ENCODE assay signal across 10 cellular contexts in genomic region chr3:42023380-42023779, GRCh38.
DNase-seq lines count a peak whose midpoint lies in the region; ATAC-seq lines count a peak whose summit lies in the region.
"Had no signal": no experiment of that assay in that cellular context is flagged by ENCODE, and none has a peak within 500 bp of the region (broad histone marks: within the 10 kb centered on the region; RNA-seq: fewer than 3 reads in every experiment).

No MANE protein-coding gene starts in this region.

- no peak overlapping the region for H3K4me3 ChIP-seq in mesenchymal stem cell (ENCODE audit: insufficient read depth in 1 of 2, low read depth in 1 of 2, low read length in 2 of 2)

- H3K4me3 Mint-ChIP-seq in stimulated activated naive CD8-positive, alpha-beta T cell treated with anti-CD3 and anti-CD28 coated beads, Interleukin-15, Interleukin-2, amounts not matched to agents 100 ng/mL and 50 ng/mL, for 24 hours: peak overlapping the region; percentile 70

- no peak overlapping the region for H3K27ac ChIP-seq in mesenchymal stem cell (ENCODE audit: low read length, poor library complexity, severe bottlenecking)

- no peak overlapping the region for H2AFZ ChIP-seq in mesenchymal stem cell (ENCODE audit: low read depth, low read length)

- H3K23ac ChIP-seq in mesenchymal stem cell (ENCODE audit: low read length in 2 of 2): no peak overlapping the region

- no peak overlapping the region for H3K9ac ChIP-seq in mesenchymal stem cell (ENCODE audit: low read length)

- no peak overlapping the region for H3K4ac ChIP-seq in mesenchymal stem cell (ENCODE audit: low read depth in 1 of 2, low read length in 2 of 2)

- H3K4me1 ChIP-seq in mesenchymal stem cell (ENCODE audit: control insufficient read depth, insufficient read depth, low read depth, low read length): peaks cover 20% of the 10 kb centered on the region

- no peak overlapping the region for H2BK120ac ChIP-seq in mesenchymal stem cell (ENCODE audit: low read depth, low read length)

- H3K36me3 Mint-ChIP-seq in stimulated activated naive CD8-positive, alpha-beta T cell treated with anti-CD3 and anti-CD28 coated beads, Interleukin-15, Interleukin-2, amounts not matched to agents 100 ng/mL and 50 ng/mL, for 24 hours (ENCODE audit: low read depth): peaks cover 9% of the 10 kb centered on the region

- H4K91ac ChIP-seq in mesenchymal stem cell (ENCODE audit: low read length): no peak overlapping the region

- H2BK15ac ChIP-seq in mesenchymal stem cell (ENCODE audit: low read depth, poor library complexity, severe bottlenecking): no peak overlapping the region

- peak overlapping the region; percentile 71 for H2AK5ac ChIP-seq in mesenchymal stem cell (ENCODE audit: low read length, severe bottlenecking)

- H3K9me3 Mint-ChIP-seq in stimulated activated naive CD8-positive, alpha-beta T cell treated with anti-CD3 and anti-CD28 coated beads, Interleukin-15, Interleukin-2, amounts not matched to agents 100 ng/mL and 50 ng/mL, for 24 hours: peaks cover 3% of the 10 kb centered on the region

- no peak overlapping the region for H4K8ac ChIP-seq in mesenchymal stem cell (ENCODE audit: low read length)

- H3K27me3 Mint-ChIP-seq in stimulated activated naive CD8-positive, alpha-beta T cell treated with anti-CD3 and anti-CD28 coated beads, Interleukin-15, Interleukin-2, amounts not matched to agents 100 ng/mL and 50 ng/mL, for 24 hours: no peaks in the 10 kb centered on the region

- no peaks in the 10 kb centered on the region for H3K27me3 ChIP-seq in mesenchymal stem cell (ENCODE audit: control insufficient read depth in 1 of 2, insufficient read depth in 1 of 2, low read length in 2 of 2)

- H3K79me1 ChIP-seq in mesenchymal stem cell (replicated peaks; ENCODE audit: low read length, poor library complexity, severe bottlenecking): peaks cover 6% of the 10 kb centered on the region

- H2BK12ac ChIP-seq in mesenchymal stem cell (ENCODE audit: low read length in 2 of 2): no peak overlapping the region

- WGBS in mesenchymal stem cell: 81% methylated on average over 7 of the region's 8 CpGs

- H2BK5ac ChIP-seq in mesenchymal stem cell (ENCODE audit: low read depth, low read length, poor library complexity, severe bottlenecking): no peak overlapping the region

- peaks cover 87% of the 10 kb centered on the region for H3K4me1 Mint-ChIP-seq in stimulated activated naive CD8-positive, alpha-beta T cell treated with anti-CD3 and anti-CD28 coated beads, Interleukin-15, Interleukin-2, amounts not matched to agents 100 ng/mL and 50 ng/mL, for 24 hours (ENCODE audit: low read depth)

- no peaks in the 10 kb centered on the region for H3K9me3 ChIP-seq in mesenchymal stem cell (ENCODE audit: control insufficient read depth, low read length)

- H3K27ac Mint-ChIP-seq in stimulated activated naive CD8-positive, alpha-beta T cell treated with anti-CD3 and anti-CD28 coated beads, Interleukin-15, Interleukin-2, amounts not matched to agents 100 ng/mL and 50 ng/mL, for 24 hours: peak overlapping the region; percentile 91

- peak; percentile 66 for DNase-seq in activated effector memory CD4-positive, alpha-beta T cell treated with anti-CD3 and anti-CD28 coated beads, Interleukin-2, amount 50 U/mL, for 16 hours
- DNase-seq in activated effector memory CD4-positive, alpha-beta T cell treated with Interleukin-2 at 50 U/mL for 16 hours: no peak
- peak; percentile 61 for DNase-seq in activated CD8-positive, alpha-beta memory T cell treated with anti-CD3 and anti-CD28 coated beads, Interleukin-2, amount 50 U/mL, for 48 hours
- DNase-seq in mesenchymal stem cell (no peak), islet precursor cell (no peak), HUDEP-2 (lab: John Stamatoyannopoulos, UW; ENCODE audit: unreplicated experiment in 76 of 76) (no peak)
- DNase-seq: NCI-H226 had no signal

- ATAC-seq in HG03097 (IDR thresholded peaks at IDR 0.05; ENCODE audit: low FRiP score, unreplicated experiment): no peak
- ATAC-seq: HCT116 had no signal

- no peak overlapping the region for H3K4me2 ChIP-seq in mesenchymal stem cell (ENCODE audit: low read length, poor library complexity, severe bottlenecking)

- H3K14ac ChIP-seq in mesenchymal stem cell (ENCODE audit: low read length in 2 of 2): no peak overlapping the region

- H3K36me3 ChIP-seq in mesenchymal stem cell (ENCODE audit: control insufficient read depth in 1 of 2, insufficient read depth in 2 of 2, low read depth in 1 of 2, low read length in 2 of 2): no peaks in the 10 kb centered on the region

- no peak overlapping the region for H3K18ac ChIP-seq in mesenchymal stem cell (ENCODE audit: low read depth in 1 of 2, low read length in 2 of 2)

Comparison
In these comparisons a context has a peak if more than half of its experiments do, and no peak if none do; other contexts are left out.
1. DNase-seq: peak in activated effector memory CD4-positive, alpha-beta T cell treated with anti-CD3 and anti-CD28 coated beads, Interleukin-2, amount 50 U/mL, for 16 hours (single experiment) and activated CD8-positive, alpha-beta memory T cell treated with anti-CD3 and anti-CD28 coated beads, Interleukin-2, amount 50 U/mL, for 48 hours (single experiment); none in activated effector memory CD4-positive, alpha-beta T cell treated with Interleukin-2 at 50 U/mL for 16 hours (single experiment), mesenchymal stem cell (single experiment), islet precursor cell (single experiment) and HUDEP-2 (0 of 76).